ENCODE assay signal across 23 cellular contexts in genomic region chr11:100936781-100937180, GRCh38.
DNase-seq lines count a peak whose midpoint lies in the region; FAIRE-seq and TF ChIP-seq lines count a peak whose summit lies in the region.
"Had no signal": no experiment of that assay in that cellular context is flagged by ENCODE, and none has a peak within 500 bp of the region (broad histone marks: within the 10 kb centered on the region; RNA-seq: fewer than 3 reads in every experiment).

No MANE protein-coding gene starts in this region.

- H3K27ac ChIP-seq in SK-N-MC, result no peak overlapping the region
- H3K27ac ChIP-seq: BLaER1 treated with 17β-estradiol and CSF1 and Interleukin-3, amounts not matched to agents 10 nM and 100 nM; C4-2B had no signal

- no peaks in the 10 kb centered on the region for H3K36me3 Mint-ChIP-seq in activated T-helper 2 cell treated with anti-CD3 and anti-CD28 coated beads, Interferon-gamma antibody, Interleukin-2, Interleukin-4, amounts not matched to agents 10 μg/mL and 5 μg/mL and 100 μg/mL, durations not matched to agents 14 hours and 24 hours and 36 hours (ENCODE audit: low read depth)
- H3K36me3 Mint-ChIP-seq in Caco-2 (ENCODE audit: insufficient read depth, unreplicated experiment), result no peaks in the 10 kb centered on the region
- H3K36me3 Mint-ChIP-seq: CD8-positive, alpha-beta T cell had no signal

- no TSS peak for BruUV-seq in Caco-2 (replicated peaks; lab: Mats Ljungman, UMichigan)

- no peak for FAIRE-seq in H54 (lab: Jason Lieb, UNC)
- FAIRE-seq: A204.1, D721Med, G401.6, GM12891, GM19239 had no signal

- H3K9me3 Mint-ChIP-seq in activated T-helper 2 cell treated with anti-CD3 and anti-CD28 coated beads, Interferon-gamma antibody, Interleukin-2, Interleukin-4, amounts not matched to agents 10 μg/mL and 5 μg/mL and 100 μg/mL, durations not matched to agents 14 hours and 24 hours and 36 hours, result no peaks in the 10 kb centered on the region
- H3K9me3 Mint-ChIP-seq in Caco-2 (ENCODE audit: unreplicated experiment), result no peaks in the 10 kb centered on the region
- H3K9me3 Mint-ChIP-seq: CD8-positive, alpha-beta T cell had no signal

- CTCF ChIA-PET in Caco-2 (lab: Charles Lee), result interaction anchor here (1.2 kb wide), 1 partner anchor 360 kb away, joined by 3 read pairs; no protein-coding TSS in a partner anchor

- DNase-seq in COLO829 (ENCODE audit: low spot score) (peak; percentile 5), SK-N-MC (ENCODE audit: low read depth, low spot score) (no peak), epidermal melanocyte (ENCODE audit: insufficient read length, low spot score) (peak; percentile 22), H54 (ENCODE audit: insufficient read length, low spot score) (no peak), Caco-2 (no peak), NCI-H345 (lab: John Stamatoyannopoulos, UW) (no peak)
- no peak for DNase-seq in activated T-helper 2 cell treated with anti-CD3 and anti-CD28 coated beads, Interferon-gamma antibody, Interleukin-2, Interleukin-4, amounts not matched to agents 10 μg/mL and 5 μg/mL and 100 μg/mL, durations not matched to agents 14 hours and 24 hours and 36 hours (ENCODE audit: low spot score)
- DNase-seq: 8988T; AML-193; Calu3; CD4-positive, alpha-beta T cell; CD8-positive, alpha-beta T cell; COR-L47; DMS79 treated with DMSO at 0.1 percent for 48 hours; GF-D8 had no signal

- H3K4me1 ChIP-seq in Caco-2, result no peaks in the 10 kb centered on the region
- H3K4me1 ChIP-seq: BLaER1 treated with 17β-estradiol and CSF1 and Interleukin-3, amounts not matched to agents 10 nM and 100 nM had no signal

- no peaks in the 10 kb centered on the region for H3K27me3 Mint-ChIP-seq in activated T-helper 2 cell treated with anti-CD3 and anti-CD28 coated beads, Interferon-gamma antibody, Interleukin-2, Interleukin-4, amounts not matched to agents 10 μg/mL and 5 μg/mL and 100 μg/mL, durations not matched to agents 14 hours and 24 hours and 36 hours (ENCODE audit: low read depth)
- H3K27me3 Mint-ChIP-seq in Caco-2 (ENCODE audit: insufficient read depth, unreplicated experiment), result no peaks in the 10 kb centered on the region
- H3K27me3 Mint-ChIP-seq: B cell; CD4-positive, alpha-beta T cell had no signal

- TF ChIP-seq CTCF in Caco-2 (IDR thresholded peaks at IDR 0.05; ENCODE audit: insufficient read depth in 1 of 2, low read depth in 1 of 2, low read length in 1 of 2, severe bottlenecking in 1 of 2, unreplicated experiment in 1 of 2), result no peak

- no peaks in the 10 kb centered on the region for H3K9me3 ChIP-seq in SK-N-MC (ENCODE audit: low read depth, low read length)
- no peaks in the 10 kb centered on the region for H3K9me3 ChIP-seq in Caco-2
- H3K9me3 ChIP-seq: BLaER1 treated with 17β-estradiol and CSF1 and Interleukin-3, amounts not matched to agents 10 nM and 100 nM had no signal

- H3K4me3 ChIP-seq in SK-N-MC (0 out of 2 replicates have a peak overlapping the region, but pooled peaks have one; percentile 6), Caco-2 (ENCODE audit: low read depth, low read length) (no peak overlapping the region)
- H3K4me3 ChIP-seq: BLaER1 treated with 17β-estradiol and CSF1 and Interleukin-3, amounts not matched to agents 10 nM and 100 nM had no signal

- no peaks in the 10 kb centered on the region for H3K27me3 ChIP-seq in Caco-2 (replicated peaks; ENCODE audit: control insufficient read depth, insufficient read depth, low read length)
- H3K27me3 ChIP-seq: BLaER1 treated with 17β-estradiol and CSF1 and Interleukin-3, amounts not matched to agents 10 nM and 100 nM had no signal

- no peaks in the 10 kb centered on the region for H3K36me3 ChIP-seq in SK-N-MC (ENCODE audit: insufficient read depth, low read length)
- no peaks in the 10 kb centered on the region; the same call in 1 of the 2 replicates for H3K36me3 ChIP-seq in Caco-2 (ENCODE audit: control insufficient read depth, insufficient read depth, low read length)

- POLR2A ChIA-PET in Caco-2 (lab: Charles Lee), result no interaction called here

- intact Hi-C loops in activated T-helper 2 cell treated with anti-CD3 and anti-CD28 coated beads, Interferon-gamma antibody, Interleukin-2, Interleukin-4, amounts not matched to agents 10 μg/mL and 5 μg/mL and 100 μg/mL, durations not matched to agents 14 hours and 24 hours and 36 hours (cut with micrococcal nuclease), result no loop called here
- intact Hi-C loops in Caco-2 (cut with micrococcal nuclease; ENCODE audit: unreplicated experiment), result loop anchor here (10.0 kb wide), 2 partner anchors 722 to 1122 kb away; no protein-coding TSS in a partner anchor

- H3K4me3 Mint-ChIP-seq in activated T-helper 2 cell treated with anti-CD3 and anti-CD28 coated beads, Interferon-gamma antibody, Interleukin-2, Interleukin-4, amounts not matched to agents 10 μg/mL and 5 μg/mL and 100 μg/mL, durations not matched to agents 14 hours and 24 hours and 36 hours (ENCODE audit: low read depth), result no peak overlapping the region
- no peak overlapping the region for H3K4me3 Mint-ChIP-seq in Caco-2 (ENCODE audit: unreplicated experiment)
- H3K4me3 Mint-ChIP-seq: B cell; CD4-positive, alpha-beta T cell; CD8-positive, alpha-beta T cell had no signal

- no peaks in the 10 kb centered on the region for H3K4me1 Mint-ChIP-seq in activated T-helper 2 cell treated with anti-CD3 and anti-CD28 coated beads, Interferon-gamma antibody, Interleukin-2, Interleukin-4, amounts not matched to agents 10 μg/mL and 5 μg/mL and 100 μg/mL, durations not matched to agents 14 hours and 24 hours and 36 hours (ENCODE audit: low read depth)
- H3K4me1 Mint-ChIP-seq in Caco-2 (ENCODE audit: low read depth, unreplicated experiment), result peaks cover 9% of the 10 kb centered on the region

- no peak overlapping the region for H3K9ac ChIP-seq in SK-N-MC (ENCODE audit: insufficient read length)
- H3K9ac ChIP-seq: BLaER1 treated with 17β-estradiol and CSF1 and Interleukin-3, amounts not matched to agents 10 nM and 100 nM had no signal

- TF ChIP-seq POLR2A in H54 (IDR thresholded peaks at IDR 0.05; ENCODE audit: low read depth, low read length), result no peak

- H3K27ac Mint-ChIP-seq in activated T-helper 2 cell treated with anti-CD3 and anti-CD28 coated beads, Interferon-gamma antibody, Interleukin-2, Interleukin-4, amounts not matched to agents 10 μg/mL and 5 μg/mL and 100 μg/mL, durations not matched to agents 14 hours and 24 hours and 36 hours, result no peak overlapping the region
- no peak overlapping the region for H3K27ac Mint-ChIP-seq in Caco-2 (ENCODE audit: unreplicated experiment)
- H3K27ac Mint-ChIP-seq: B cell; CD4-positive, alpha-beta T cell; CD8-positive, alpha-beta T cell had no signal

Comparison
In these comparisons a context has a peak if more than half of its experiments do, and no peak if none do; other contexts are left out.
1. DNase-seq: peak in COLO829 (single experiment) and epidermal melanocyte (single experiment); none in SK-N-MC (single experiment), H54 (single experiment), activated T-helper 2 cell treated with anti-CD3 and anti-CD28 coated beads, Interferon-gamma antibody, Interleukin-2, Interleukin-4, amounts not matched to agents 10 μg/mL and 5 μg/mL and 100 μg/mL, durations not matched to agents 14 hours and 24 hours and 36 hours (single experiment), Caco-2 (0 of 2) and NCI-H345 (single experiment).